15 cellular contexts compared by ENCODE assay signal in the genomic region with DNA sequence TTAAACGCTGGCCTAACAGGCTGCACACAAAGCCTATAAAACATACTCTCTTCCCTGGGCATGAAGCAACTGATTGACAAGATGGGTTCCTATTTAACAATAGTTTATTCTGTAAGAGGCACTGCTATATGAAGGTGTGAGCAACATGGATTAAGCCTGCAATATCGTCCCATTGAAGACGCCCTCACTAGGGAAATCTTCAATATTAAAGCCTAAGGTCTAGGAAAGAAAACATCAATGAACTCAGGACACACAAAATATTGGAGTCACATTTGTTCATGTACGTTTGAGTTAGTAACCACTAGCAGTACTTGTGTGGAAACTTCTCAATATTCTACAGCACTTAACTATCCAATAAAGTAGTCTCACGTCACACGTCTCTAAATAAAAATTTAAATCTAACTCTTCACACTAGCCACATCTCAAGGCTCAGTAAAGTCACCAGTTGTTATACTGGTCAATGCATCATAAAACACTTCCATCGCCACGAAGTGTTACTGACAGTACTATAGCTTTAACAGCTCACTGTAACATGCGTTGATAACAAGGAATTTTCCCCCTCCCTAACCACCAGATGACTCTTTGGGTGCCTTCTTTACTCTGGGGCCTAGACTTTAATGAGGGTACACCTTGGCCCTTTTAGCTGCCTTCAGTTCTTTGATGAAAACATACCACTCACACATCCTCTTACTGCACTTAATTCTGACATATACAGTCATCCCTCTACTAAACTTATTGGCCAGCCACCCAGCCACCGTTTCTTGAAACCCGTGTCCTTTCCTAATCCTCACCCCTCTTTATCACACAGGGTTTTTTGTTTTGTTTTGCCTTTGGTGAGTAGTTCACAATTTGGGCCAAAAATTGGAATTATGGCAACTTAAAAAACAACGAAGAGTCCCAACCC. TPM values are rescaled to one million over a fixed set of nuclear protein-coding genes. Genes with fewer than 3 reads are reported as not detected.
A peak's percentile ranks its signal among the peaks of the same experiment; 100 is the strongest.
DNase-seq lines count a peak whose midpoint lies in the region; ATAC-seq and TF ChIP-seq lines count a peak whose summit lies in the region.
"Had no signal": no experiment of that assay in that cellular context is flagged by ENCODE, and none has a peak within 500 bp of the region (broad histone marks: within the 10 kb centered on the region; RNA-seq: fewer than 3 reads in every experiment).

No MANE protein-coding gene starts in this region.

- no peak for TF ChIP-seq POLR2A in heart left ventricle (IDR thresholded peaks at IDR 0.05)

- H3K4me3 ChIP-seq in heart left ventricle (no peak overlapping the region), left lung (no peak overlapping the region)
- H3K4me3 ChIP-seq: ascending aorta, lower lobe of right lung had no signal

- H3K4me1 Mint-ChIP-seq in activated T-helper 2 cell treated with anti-CD3 and anti-CD28 coated beads, Interferon-gamma antibody, Interleukin-2, Interleukin-4, amounts not matched to agents 10 μg/mL and 5 μg/mL and 100 μg/mL, durations not matched to agents 14 hours and 24 hours and 36 hours (ENCODE audit: low read depth), result peaks cover 13% of the 10 kb centered on the region
- peaks cover 0 to 21% (median 7%) of the 10 kb centered on the region in 3 donors for H3K4me1 Mint-ChIP-seq in naive B cell

- peak overlapping the region; percentile 49 for H3K27ac Mint-ChIP-seq in activated T-helper 2 cell treated with anti-CD3 and anti-CD28 coated beads, Interferon-gamma antibody, Interleukin-2, Interleukin-4, amounts not matched to agents 10 μg/mL and 5 μg/mL and 100 μg/mL, durations not matched to agents 14 hours and 24 hours and 36 hours
- peak overlapping the region in 4 of 6 donors; percentile 65 to 79 (median 71) for H3K27ac Mint-ChIP-seq in naive B cell

- DNase-seq in heart left ventricle (no peak), cardiac septum (ENCODE audit: low spot score) (no peak), naive B cell (no peak), GM10266 (ENCODE audit: extremely low spot score) (no peak), left lung (no peak)
- DNase-seq in activated T-helper 2 cell treated with anti-CD3 and anti-CD28 coated beads, Interferon-gamma antibody, Interleukin-2, Interleukin-4, amounts not matched to agents 10 μg/mL and 5 μg/mL and 100 μg/mL, durations not matched to agents 14 hours and 24 hours and 36 hours (ENCODE audit: low spot score), result no peak
- DNase-seq: activated CD4-positive, alpha-beta T cell treated with anti-CD3 and anti-CD28 coated beads, Interleukin-2, amount 50 U/mL, for 1 hour; cortex of kidney; lower lobe of right lung; NCI-H69 had no signal

- H3K36me3 ChIP-seq in heart left ventricle, result peaks cover 0 to 75% (median 60%) of the 10 kb centered on the region in 9 donors
- H3K36me3 ChIP-seq in left lung, result peaks cover 0 to 75% of the 10 kb centered on the region in 2 donors

- H3K9me3 ChIP-seq in heart left ventricle, result no peaks in the 10 kb centered on the region
- no peaks in the 10 kb centered on the region for H3K9me3 ChIP-seq in left lung
- H3K9me3 ChIP-seq: ascending aorta, lower lobe of right lung had no signal

- H3K27me3 ChIP-seq in heart left ventricle (no peaks in the 10 kb centered on the region), left lung (no peaks in the 10 kb centered on the region)
- H3K27me3 ChIP-seq: ascending aorta had no signal

- TF ChIP-seq CTCF in heart left ventricle (IDR thresholded peaks at IDR 0.05), result no peak
- no peak for TF ChIP-seq CTCF in GM10266 (IDR thresholded peaks at IDR 0.05; ENCODE audit: control insufficient read depth, insufficient read depth, low read depth, missing control alignments)
- TF ChIP-seq CTCF in left lung (IDR thresholded peaks at IDR 0.05), result no peak

- no peaks in the 10 kb centered on the region for H3K9me3 Mint-ChIP-seq in activated T-helper 2 cell treated with anti-CD3 and anti-CD28 coated beads, Interferon-gamma antibody, Interleukin-2, Interleukin-4, amounts not matched to agents 10 μg/mL and 5 μg/mL and 100 μg/mL, durations not matched to agents 14 hours and 24 hours and 36 hours
- no peaks in the 10 kb centered on the region for H3K9me3 Mint-ChIP-seq in naive B cell

- H3K4me1 ChIP-seq in heart left ventricle, result peaks cover 0 to 6% (median 0%) of the 10 kb centered on the region in 12 donors
- H3K4me1 ChIP-seq in left lung, result peaks cover 0 to 23% of the 10 kb centered on the region in 2 donors
- H3K4me1 ChIP-seq: ascending aorta had no signal

- 73 to 77% (median 74%) methylated on average over 12 of the region's 12 CpGs for WGBS in heart left ventricle, 4 donors

- ATAC-seq in heart left ventricle, result peak in 3 of 4 donors; percentile 8 to 31 (median 21)
- ATAC-seq in naive B cell (ENCODE audit: low read depth in 2 of 2), result no peak
- ATAC-seq in left lung, result no peak
- ATAC-seq in HG03460 (IDR thresholded peaks at IDR 0.05; ENCODE audit: unreplicated experiment), result no peak

- no peak overlapping the region for H3K27ac ChIP-seq in heart left ventricle
- H3K27ac ChIP-seq in left lung, result no peak overlapping the region
- H3K27ac ChIP-seq: ascending aorta, lower lobe of right lung had no signal

- intact Hi-C loops in heart left ventricle (cut with DNase I) (no loop called here), cardiac septum (cut with DNase I) (no loop called here), left lung (cut with DNase I) (no loop called here)
- intact Hi-C loops in activated T-helper 2 cell treated with anti-CD3 and anti-CD28 coated beads, Interferon-gamma antibody, Interleukin-2, Interleukin-4, amounts not matched to agents 10 μg/mL and 5 μg/mL and 100 μg/mL, durations not matched to agents 14 hours and 24 hours and 36 hours (cut with micrococcal nuclease), result no loop called here

- H3K4me3 Mint-ChIP-seq in activated T-helper 2 cell treated with anti-CD3 and anti-CD28 coated beads, Interferon-gamma antibody, Interleukin-2, Interleukin-4, amounts not matched to agents 10 μg/mL and 5 μg/mL and 100 μg/mL, durations not matched to agents 14 hours and 24 hours and 36 hours (ENCODE audit: low read depth), result no peak overlapping the region
- no peak overlapping the region for H3K4me3 Mint-ChIP-seq in naive B cell

- H3K36me3 Mint-ChIP-seq in activated T-helper 2 cell treated with anti-CD3 and anti-CD28 coated beads, Interferon-gamma antibody, Interleukin-2, Interleukin-4, amounts not matched to agents 10 μg/mL and 5 μg/mL and 100 μg/mL, durations not matched to agents 14 hours and 24 hours and 36 hours (ENCODE audit: low read depth), result peaks cover 96% of the 10 kb centered on the region
- H3K36me3 Mint-ChIP-seq in naive B cell, result peaks cover 14 to 22% of the 10 kb centered on the region in 2 donors

- H3K27me3 Mint-ChIP-seq in activated T-helper 2 cell treated with anti-CD3 and anti-CD28 coated beads, Interferon-gamma antibody, Interleukin-2, Interleukin-4, amounts not matched to agents 10 μg/mL and 5 μg/mL and 100 μg/mL, durations not matched to agents 14 hours and 24 hours and 36 hours (ENCODE audit: low read depth), result no peaks in the 10 kb centered on the region
- H3K27me3 Mint-ChIP-seq in naive B cell, result no peaks in the 10 kb centered on the region

RNA-seq across cellular contexts. Expression of a gene that starts 50.1 kb away (rescaled TPM):
- total RNA-seq in heart left ventricle (not detected), cardiac septum (not detected), left lung (not detected)
- polyA plus RNA-seq in heart left ventricle (not detected), naive B cell (ENCODE audit: low read depth in 6 of 6) (not detected)
- total RNA-seq in activated T-helper 2 cell treated with anti-CD3 and anti-CD28 coated beads, Interferon-gamma antibody, Interleukin-2, Interleukin-4, amounts not matched to agents 10 μg/mL and 5 μg/mL and 100 μg/mL, durations not matched to agents 14 hours and 24 hours and 36 hours, result not detected in 2 replicates
- total RNA-seq: ascending aorta, lower lobe of right lung, SK-MEL-5, subcutaneous adipose tissue had no signal
- polyA plus RNA-seq: esophagus had no signal

Comparison
In these comparisons a context has a peak if more than half of its experiments do, and no peak if none do; other contexts are left out.
1. ATAC-seq: peak in heart left ventricle (3 of 4); none in naive B cell (0 of 2), left lung (single experiment) and HG03460 (single experiment).